Comparison of ENCODE assay signal across 20 cellular contexts in genomic region chr10:29379208-29379607, GRCh38.
"Had no signal": no experiment of that assay in that cellular context is flagged by ENCODE, and none has a peak within 500 bp of the region (broad histone marks: within the 10 kb centered on the region; RNA-seq: fewer than 3 reads in every experiment).

No MANE protein-coding gene starts in this region.

- H3K27ac Mint-ChIP-seq: activated B cell treated with CpG ODN at 0.5 μM for 24 hours; activated CD8-positive, alpha-beta T cell treated with anti-CD3 and anti-CD28 coated beads for 36 hours; activated naive CD4-positive, alpha-beta T cell treated with anti-CD3 and anti-CD28 coated beads for 36 hours had no signal

- ATAC-seq: activated CD8-positive, alpha-beta T cell treated with anti-CD3 and anti-CD28 coated beads for 36 hours; gastrocnemius medialis; heart left ventricle; mucosa of descending colon; psoas muscle; right cardiac atrium had no signal

- H3K36me3 Mint-ChIP-seq: naive B cell had no signal

- H3K27ac ChIP-seq: breast epithelium, coronary artery, gastrocnemius medialis, heart left ventricle, left lung, neural progenitor cell, psoas muscle, tibial artery had no signal

- H3K4me1 Mint-ChIP-seq: activated B cell treated with CpG ODN at 0.5 μM for 24 hours, naive B cell had no signal

- H3K36me3 ChIP-seq: breast epithelium, gastrocnemius medialis, heart left ventricle, left lung, neural progenitor cell, tibial artery had no signal

- H3K9me3 Mint-ChIP-seq: activated B cell treated with CpG ODN at 0.5 μM for 24 hours; activated CD8-positive, alpha-beta T cell treated with anti-CD3 and anti-CD28 coated beads for 36 hours; activated naive CD4-positive, alpha-beta T cell treated with anti-CD3 and anti-CD28 coated beads for 36 hours; neural progenitor cell had no signal

- H3K9me3 ChIP-seq: breast epithelium, gastrocnemius medialis, heart left ventricle, left lung, mucosa of descending colon, psoas muscle, tibial artery had no signal

- H3K4me3 Mint-ChIP-seq: activated B cell treated with CpG ODN at 0.5 μM for 24 hours; activated CD8-positive, alpha-beta T cell treated with anti-CD3 and anti-CD28 coated beads for 36 hours; activated naive CD4-positive, alpha-beta T cell treated with anti-CD3 and anti-CD28 coated beads for 36 hours; naive B cell; neural progenitor cell had no signal

- H3K9ac ChIP-seq: neural progenitor cell had no signal

- H3K4me3 ChIP-seq: breast epithelium, coronary artery, gastrocnemius medialis, heart left ventricle, left lung, mucosa of descending colon, neural progenitor cell, psoas muscle, tibial artery had no signal

- DNase-seq: activated B cell treated with CpG ODN at 0.5 μM for 24 hours; activated CD4-positive, alpha-beta T cell treated with anti-CD3 and anti-CD28 coated beads for 48 hours; activated CD8-positive, alpha-beta T cell treated with anti-CD3 and anti-CD28 coated beads for 36 hours; activated naive CD4-positive, alpha-beta T cell treated with anti-CD3 and anti-CD28 coated beads for 36 hours; activated T-cell treated with anti-CD3 and anti-CD28 coated beads, Interleukin-2, amount 50 U/mL, for 1 hour; aorta; erythroblast; gastrocnemius medialis; heart left ventricle; left lung; mucosa of descending colon; naive B cell; psoas muscle; right cardiac atrium; stimulated activated CD4-positive, alpha-beta T cell treated with anti-CD3 and anti-CD28 coated beads, Interleukin-2, amount 100 ng/mL, for 24 hours; stimulated activated naive CD4-positive, alpha-beta T cell treated with Interleukin-2 at 50 U/mL for 16 hours; tibial artery had no signal
